ENCODE assay signal across 1 cellular context in the genomic region with DNA sequence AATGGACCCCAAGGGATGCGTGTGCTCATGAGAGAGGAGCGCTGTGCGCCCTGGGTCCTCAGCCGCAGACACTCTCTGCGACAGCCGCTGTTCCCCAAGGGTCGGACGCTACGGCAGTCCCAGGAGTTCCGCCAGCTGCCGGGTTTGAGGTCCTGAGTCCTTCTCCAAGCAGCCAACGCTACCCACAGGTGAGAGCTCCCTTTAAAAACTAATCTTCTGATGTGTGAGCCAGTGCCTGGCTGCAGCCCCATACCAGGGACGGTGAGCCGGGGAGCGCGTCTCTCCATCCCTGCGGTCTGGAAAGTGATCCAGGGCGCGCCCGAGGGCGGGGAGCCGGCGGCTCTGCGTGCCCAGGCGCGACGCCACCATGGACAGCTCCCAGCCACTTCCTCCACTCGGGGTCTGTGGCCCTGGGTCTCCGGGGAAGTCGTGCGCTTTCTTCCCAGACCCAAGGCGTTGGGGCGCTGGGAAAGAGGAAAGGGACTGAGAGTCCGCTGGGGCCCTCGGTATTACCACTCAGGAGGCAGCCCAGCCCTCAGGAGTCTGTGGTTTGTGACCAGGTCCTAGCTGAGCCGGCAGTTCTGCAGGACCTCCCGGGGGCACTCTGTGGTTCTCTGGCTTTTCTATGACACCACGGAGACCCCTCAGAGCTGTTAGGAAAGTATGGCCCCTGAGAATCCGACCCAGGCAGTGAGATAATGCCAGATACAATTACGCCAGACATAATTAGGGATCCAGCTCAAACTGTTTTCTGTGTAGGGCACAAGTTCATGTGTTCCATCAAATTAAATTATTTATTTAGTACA.
TF ChIP-seq lines count a peak whose summit lies in the region.

No MANE protein-coding gene starts in this region.

TF ChIP-seq in K562, 482 proteins besides CTCF, POLR2A, EP300 and RAD21 (continued from another document):
- peak; percentile 93 for TF ChIP-seq REST (CRISPR knock-in tag; IDR thresholded peaks at IDR 0.05; ENCODE audit: low read depth)
- no peak for TF ChIP-seq ZNF197 (CRISPR knock-in tag; IDR thresholded peaks at IDR 0.05; ENCODE audit: low read depth)
- no peak for TF ChIP-seq XRCC3 (IDR thresholded peaks at IDR 0.05)
- TF ChIP-seq, protein P1, sequence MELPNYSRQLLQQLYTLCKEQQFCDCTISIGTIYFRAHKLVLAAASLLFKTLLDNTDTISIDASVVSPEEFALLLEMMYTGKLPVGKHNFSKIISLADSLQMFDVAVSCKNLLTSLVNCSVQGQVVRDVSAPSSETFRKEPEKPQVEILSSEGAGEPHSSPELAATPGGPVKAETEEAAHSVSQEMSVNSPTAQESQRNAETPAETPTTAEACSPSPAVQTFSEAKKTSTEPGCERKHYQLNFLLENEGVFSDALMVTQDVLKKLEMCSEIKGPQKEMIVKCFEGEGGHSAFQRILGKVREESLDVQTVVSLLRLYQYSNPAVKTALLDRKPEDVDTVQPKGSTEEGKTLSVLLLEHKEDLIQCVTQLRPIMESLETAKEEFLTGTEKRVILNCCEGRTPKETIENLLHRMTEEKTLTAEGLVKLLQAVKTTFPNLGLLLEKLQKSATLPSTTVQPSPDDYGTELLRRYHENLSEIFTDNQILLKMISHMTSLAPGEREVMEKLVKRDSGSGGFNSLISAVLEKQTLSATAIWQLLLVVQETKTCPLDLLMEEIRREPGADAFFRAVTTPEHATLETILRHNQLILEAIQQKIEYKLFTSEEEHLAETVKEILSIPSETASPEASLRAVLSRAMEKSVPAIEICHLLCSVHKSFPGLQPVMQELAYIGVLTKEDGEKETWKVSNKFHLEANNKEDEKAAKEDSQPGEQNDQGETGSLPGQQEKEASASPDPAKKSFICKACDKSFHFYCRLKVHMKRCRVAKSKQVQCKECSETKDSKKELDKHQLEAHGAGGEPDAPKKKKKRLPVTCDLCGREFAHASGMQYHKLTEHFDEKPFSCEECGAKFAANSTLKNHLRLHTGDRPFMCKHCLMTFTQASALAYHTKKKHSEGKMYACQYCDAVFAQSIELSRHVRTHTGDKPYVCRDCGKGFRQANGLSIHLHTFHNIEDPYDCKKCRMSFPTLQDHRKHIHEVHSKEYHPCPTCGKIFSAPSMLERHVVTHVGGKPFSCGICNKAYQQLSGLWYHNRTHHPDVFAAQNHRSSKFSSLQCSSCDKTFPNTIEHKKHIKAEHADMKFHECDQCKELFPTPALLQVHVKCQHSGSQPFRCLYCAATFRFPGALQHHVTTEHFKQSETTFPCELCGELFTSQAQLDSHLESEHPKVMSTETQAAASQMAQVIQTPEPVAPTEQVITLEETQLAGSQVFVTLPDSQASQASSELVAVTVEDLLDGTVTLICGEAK (IDR thresholded peaks at IDR 0.05), result peak; percentile 54; the same call in 1 of the 2 replicates
- TF ChIP-seq, protein P1 (CRISPR knock-in tag; IDR thresholded peaks at IDR 0.05), result no peak
- TF ChIP-seq, protein P2, sequence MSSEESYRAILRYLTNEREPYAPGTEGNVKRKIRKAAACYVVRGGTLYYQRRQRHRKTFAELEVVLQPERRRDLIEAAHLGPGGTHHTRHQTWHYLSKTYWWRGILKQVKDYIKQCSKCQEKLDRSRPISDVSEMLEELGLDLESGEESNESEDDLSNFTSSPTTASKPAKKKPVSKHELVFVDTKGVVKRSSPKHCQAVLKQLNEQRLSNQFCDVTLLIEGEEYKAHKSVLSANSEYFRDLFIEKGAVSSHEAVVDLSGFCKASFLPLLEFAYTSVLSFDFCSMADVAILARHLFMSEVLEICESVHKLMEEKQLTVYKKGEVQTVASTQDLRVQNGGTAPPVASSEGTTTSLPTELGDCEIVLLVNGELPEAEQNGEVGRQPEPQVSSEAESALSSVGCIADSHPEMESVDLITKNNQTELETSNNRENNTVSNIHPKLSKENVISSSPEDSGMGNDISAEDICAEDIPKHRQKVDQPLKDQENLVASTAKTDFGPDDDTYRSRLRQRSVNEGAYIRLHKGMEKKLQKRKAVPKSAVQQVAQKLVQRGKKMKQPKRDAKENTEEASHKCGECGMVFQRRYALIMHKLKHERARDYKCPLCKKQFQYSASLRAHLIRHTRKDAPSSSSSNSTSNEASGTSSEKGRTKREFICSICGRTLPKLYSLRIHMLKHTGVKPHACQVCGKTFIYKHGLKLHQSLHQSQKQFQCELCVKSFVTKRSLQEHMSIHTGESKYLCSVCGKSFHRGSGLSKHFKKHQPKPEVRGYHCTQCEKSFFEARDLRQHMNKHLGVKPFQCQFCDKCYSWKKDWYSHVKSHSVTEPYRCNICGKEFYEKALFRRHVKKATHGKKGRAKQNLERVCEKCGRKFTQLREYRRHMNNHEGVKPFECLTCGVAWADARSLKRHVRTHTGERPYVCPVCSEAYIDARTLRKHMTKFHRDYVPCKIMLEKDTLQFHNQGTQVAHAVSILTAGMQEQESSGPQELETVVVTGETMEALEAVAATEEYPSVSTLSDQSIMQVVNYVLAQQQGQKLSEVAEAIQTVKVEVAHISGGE (CRISPR knock-in tag; IDR thresholded peaks at IDR 0.05), result no peak
- peak; percentile 55; the same call in 1 of the 2 replicates for TF ChIP-seq GABPB1 (CRISPR knock-in tag; IDR thresholded peaks at IDR 0.05)
- no peak for TF ChIP-seq ZNF79 (CRISPR knock-in tag; IDR thresholded peaks at IDR 0.05; ENCODE audit: low read depth)
- TF ChIP-seq ZNF57 (CRISPR knock-in tag; IDR thresholded peaks at IDR 0.05), result no peak
- TF ChIP-seq SNRNP70 (optimal IDR thresholded peaks at IDR 0.05; ENCODE audit: low read depth, low read length), result no peak
- no peak for TF ChIP-seq KLF10 (CRISPR knock-in tag; IDR thresholded peaks at IDR 0.05)
- peak; percentile 47; the same call in 1 of the 2 replicates for TF ChIP-seq GABPA (tag; conservative IDR thresholded peaks at IDR 0.05; ENCODE audit: low read depth)
- TF ChIP-seq SPI1 (IDR thresholded peaks at IDR 0.05; ENCODE audit: borderline replicate concordance, low read depth, low read length), result no peak
- no peak for TF ChIP-seq RBFOX2 (IDR thresholded peaks at IDR 0.05; ENCODE audit: low read depth, low read length)
- no peak for TF ChIP-seq BDP1 (IDR thresholded peaks at IDR 0.05; ENCODE audit: insufficient read depth, insufficient read length)
- TF ChIP-seq FUS (optimal IDR thresholded peaks at IDR 0.05; ENCODE audit: low read depth, low read length), result no peak
- TF ChIP-seq SIN3B (IDR thresholded peaks at IDR 0.05; ENCODE audit: low read depth), result no peak
- no peak for TF ChIP-seq KHSRP (IDR thresholded peaks at IDR 0.05)
- TF ChIP-seq EWSR1 (IDR thresholded peaks at IDR 0.05; ENCODE audit: borderline replicate concordance, low read depth, partially characterized antibody), result no peak
- no peak for TF ChIP-seq MTA2 (IDR thresholded peaks at IDR 0.05; ENCODE audit: low read depth)
- TF ChIP-seq RFX1 (IDR thresholded peaks at IDR 0.05), result no peak
- TF ChIP-seq SNIP1 (IDR thresholded peaks at IDR 0.05; ENCODE audit: low read depth), result no peak
- no peak for TF ChIP-seq JUND (IDR thresholded peaks at IDR 0.05; ENCODE audit: borderline replicate concordance, low read depth, low read length)
- TF ChIP-seq JUND (tag; IDR thresholded peaks at IDR 0.05; ENCODE audit: borderline replicate concordance, low read depth, low read length), result no peak
- TF ChIP-seq EHMT2 (IDR thresholded peaks at IDR 0.05), result peak; percentile 86
- TF ChIP-seq, protein P3, sequence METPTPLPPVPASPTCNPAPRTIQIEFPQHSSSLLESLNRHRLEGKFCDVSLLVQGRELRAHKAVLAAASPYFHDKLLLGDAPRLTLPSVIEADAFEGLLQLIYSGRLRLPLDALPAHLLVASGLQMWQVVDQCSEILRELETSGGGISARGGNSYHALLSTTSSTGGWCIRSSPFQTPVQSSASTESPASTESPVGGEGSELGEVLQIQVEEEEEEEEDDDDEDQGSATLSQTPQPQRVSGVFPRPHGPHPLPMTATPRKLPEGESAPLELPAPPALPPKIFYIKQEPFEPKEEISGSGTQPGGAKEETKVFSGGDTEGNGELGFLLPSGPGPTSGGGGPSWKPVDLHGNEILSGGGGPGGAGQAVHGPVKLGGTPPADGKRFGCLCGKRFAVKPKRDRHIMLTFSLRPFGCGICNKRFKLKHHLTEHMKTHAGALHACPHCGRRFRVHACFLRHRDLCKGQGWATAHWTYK (CRISPR knock-in tag; IDR thresholded peaks at IDR 0.05), result no peak
- TF ChIP-seq MIER1 (IDR thresholded peaks at IDR 0.05; ENCODE audit: low read depth), result peak; percentile 63; the same call in 1 of the 2 replicates
- no peak for TF ChIP-seq CEBPB (tag; IDR thresholded peaks at IDR 0.05)
- TF ChIP-seq TCF7 (IDR thresholded peaks at IDR 0.05; ENCODE audit: borderline replicate concordance), result no peak
- no peak for TF ChIP-seq NFIC (IDR thresholded peaks at IDR 0.05)
- TF ChIP-seq TCF7L2 (IDR thresholded peaks at IDR 0.05; ENCODE audit: low read depth, low read length), result no peak
- TF ChIP-seq FOXM1 (IDR thresholded peaks at IDR 0.05; ENCODE audit: low read depth), result no peak
- TF ChIP-seq FOXM1 (CRISPR knock-in tag; IDR thresholded peaks at IDR 0.05; ENCODE audit: low read depth), result no peak
